ENCODE assay signal across 8 cellular contexts in genomic region chr9:22052376-22052945, GRCh38. TPM values are rescaled to one million over a fixed set of nuclear protein-coding genes. Genes with fewer than 3 reads are reported as not detected.
DNase-seq lines count a peak whose midpoint lies in the region; ATAC-seq lines count a peak whose summit lies in the region.

No MANE protein-coding gene starts in this region.

- H3K9me3 Mint-ChIP-seq in CD4-positive, CD25-positive, alpha-beta regulatory T cell: no peaks in the 10 kb centered on the region

- no peaks in the 10 kb centered on the region for H3K27me3 Mint-ChIP-seq in CD4-positive, CD25-positive, alpha-beta regulatory T cell

- H3K4me3 Mint-ChIP-seq in CD4-positive, CD25-positive, alpha-beta regulatory T cell: peak overlapping the region in 1 of 4 donors; percentile 40

- no peaks in the 10 kb centered on the region for H3K36me3 ChIP-seq in CD4-positive, CD25-positive, alpha-beta regulatory T cell (ENCODE audit: control insufficient read depth, insufficient read depth, low read length)
- H3K36me3 ChIP-seq in effector memory CD4-positive, alpha-beta T cell (ENCODE audit: control insufficient read depth, insufficient read depth, low read length): no peaks in the 10 kb centered on the region

- peak; percentile 43 to 74 for ATAC-seq in CD4-positive, CD25-positive, alpha-beta regulatory T cell (ENCODE audit: low read depth in 2 of 2)
- ATAC-seq in HG02642 (IDR thresholded peaks at IDR 0.05; ENCODE audit: poor library complexity, unreplicated experiment): peak; percentile 39

- H3K9me3 ChIP-seq in CD4-positive, CD25-positive, alpha-beta regulatory T cell (ENCODE audit: control insufficient read depth in 2 of 2, low read length in 2 of 2): no peaks in the 10 kb centered on the region
- no peaks in the 10 kb centered on the region for H3K9me3 ChIP-seq in effector memory CD4-positive, alpha-beta T cell (ENCODE audit: control insufficient read depth, low read length)

- H3K4me3 ChIP-seq in CD4-positive, CD25-positive, alpha-beta regulatory T cell (ENCODE audit: low read depth, low read length): no peak overlapping the region
- no peak overlapping the region for H3K4me3 ChIP-seq in effector memory CD4-positive, alpha-beta T cell (ENCODE audit: insufficient read depth, low read depth, low read length, poor library complexity, severe bottlenecking)

- peak overlapping the region in 1 of 3 donors; percentile 21 for H3K27ac Mint-ChIP-seq in CD4-positive, CD25-positive, alpha-beta regulatory T cell

- peaks cover 10% of the 10 kb centered on the region for H3K4me1 ChIP-seq in CD4-positive, CD25-positive, alpha-beta regulatory T cell (ENCODE audit: control insufficient read depth, insufficient read depth, low read length, poor library complexity, severe bottlenecking)
- H3K4me1 ChIP-seq in effector memory CD4-positive, alpha-beta T cell (ENCODE audit: control insufficient read depth, insufficient read depth, low read length, poor library complexity, severe bottlenecking): peaks cover 5% of the 10 kb centered on the region

- H3K27me3 ChIP-seq in CD4-positive, CD25-positive, alpha-beta regulatory T cell (ENCODE audit: control insufficient read depth, insufficient read depth, low read length): no peaks in the 10 kb centered on the region
- no peaks in the 10 kb centered on the region for H3K27me3 ChIP-seq in effector memory CD4-positive, alpha-beta T cell (replicated peaks; ENCODE audit: control insufficient read depth, insufficient read depth, low read length, poor library complexity, severe bottlenecking)

- H3K4me1 Mint-ChIP-seq in CD4-positive, CD25-positive, alpha-beta regulatory T cell: peaks cover 19 to 30% (median 25%) of the 10 kb centered on the region in 4 donors

- DNase-seq in CD4-positive, CD25-positive, alpha-beta regulatory T cell: peak in 1 of 3 donors; percentile 74
- DNase-seq in activated T-cell treated with anti-CD3 and anti-CD28 coated beads, Interleukin-2, amount 50 U/mL, for 48 hours: peak; percentile 35 to 41
- DNase-seq in left kidney (ENCODE audit: low read depth, low spot score) (peak; percentile 11), NCI-H2029 (lab: John Stamatoyannopoulos, UW) (no peak), T-helper 9 cell (no peak), COR-L47 (lab: John Stamatoyannopoulos, UW) (no peak)
- DNase-seq in effector memory CD4-positive, alpha-beta T cell: no peak

- H3K27ac ChIP-seq in CD4-positive, CD25-positive, alpha-beta regulatory T cell (ENCODE audit: insufficient read depth, low read length, poor library complexity, severe bottlenecking): no peak overlapping the region
- no peak overlapping the region for H3K27ac ChIP-seq in effector memory CD4-positive, alpha-beta T cell (ENCODE audit: insufficient read depth, low read length, poor library complexity, severe bottlenecking)

- no peaks in the 10 kb centered on the region for H3K36me3 Mint-ChIP-seq in CD4-positive, CD25-positive, alpha-beta regulatory T cell

RNA-seq across cellular contexts. Expression of gene CDKN2B, which starts 43.4 kb away (rescaled TPM):
- total RNA-seq in CD4-positive, CD25-positive, alpha-beta regulatory T cell: 1.4 TPM
- polyA plus RNA-seq in CD4-positive, CD25-positive, alpha-beta regulatory T cell: 1 to 10 TPM in 1 of 4 donors, under 1 TPM in 3; 0.15 to 1.3 (median 0.29) TPM

RNA-seq across cellular contexts. Expression of gene CDKN2B-AS1, which starts 57.9 kb away (rescaled TPM):
- 0.99 TPM for total RNA-seq in CD4-positive, CD25-positive, alpha-beta regulatory T cell
- polyA plus RNA-seq in CD4-positive, CD25-positive, alpha-beta regulatory T cell: 1 to 10 TPM in 1 of 4 donors, under 1 TPM in 1, not detected in 2; 0.36 to 1.1 TPM

RNA-seq across cellular contexts. Expression of gene CDKN2A, which starts 58.3 kb away (rescaled TPM):
- total RNA-seq in CD4-positive, CD25-positive, alpha-beta regulatory T cell: 16.5 TPM
- 10 to 100 TPM in 3 of 4 donors, 1 to 10 TPM in 1; 9.6 to 22.5 (median 17.9) TPM for polyA plus RNA-seq in CD4-positive, CD25-positive, alpha-beta regulatory T cell

Comparison
In these comparisons a context has a peak if more than half of its experiments do, and no peak if none do; other contexts are left out.
1. DNase-seq: peak in activated T-cell treated with anti-CD3 and anti-CD28 coated beads, Interleukin-2, amount 50 U/mL, for 48 hours (2 of 2) and left kidney (single experiment); none in NCI-H2029 (single experiment), effector memory CD4-positive, alpha-beta T cell (0 of 3), T-helper 9 cell (single experiment) and COR-L47 (single experiment).